13 cellular contexts compared by ENCODE assay signal in genomic region chr17:61323696-61324539, GRCh38.
A peak's percentile ranks its signal among the peaks of the same experiment; 100 is the strongest.
DNase-seq lines count a peak whose midpoint lies in the region; ATAC-seq and TF ChIP-seq lines count a peak whose summit lies in the region.
"Had no signal": no experiment of that assay in that cellular context is flagged by ENCODE, and none has a peak within 500 bp of the region (broad histone marks: within the 10 kb centered on the region; RNA-seq: fewer than 3 reads in every experiment).

No MANE protein-coding gene starts in this region.

- TF ChIP-seq POLR2A in HCT116 (IDR thresholded peaks at IDR 0.05; ENCODE audit: borderline replicate concordance, extremely low read depth, insufficient read depth, insufficient read length) = no peak
- TF ChIP-seq POLR2A in spleen (IDR thresholded peaks at IDR 0.05) = no peak

- 0 out of 2 replicates have a peak, but pooled peaks have one; percentile 5 for ATAC-seq in HCT116
- no peak for ATAC-seq in GM21360 (IDR thresholded peaks at IDR 0.05; ENCODE audit: unreplicated experiment)
- ATAC-seq: activated CD8-positive, alpha-beta memory T cell treated with anti-CD3 and anti-CD28 coated beads, Interleukin-2, amount 10 ng/mL, durations not matched to agents 7 days and 5 days; activated naive CD8-positive, alpha-beta T cell treated with anti-CD3 and anti-CD28 coated beads, Interleukin-2, amount 50 U/mL, for 24 hours; naive thymus-derived CD4-positive, alpha-beta T cell had no signal

- no peaks in the 10 kb centered on the region for H4K20me1 ChIP-seq in HCT116 (ENCODE audit: insufficient read depth)

- H3K79me2 ChIP-seq in HCT116 (ENCODE audit: insufficient read depth, low read length) = no peaks in the 10 kb centered on the region

- POLR2A ChIA-PET in HCT116 (lab: Charles Lee) = interaction anchor here (0.9 kb wide), 1 partner anchor 12 kb away, joined by 3 read pairs; no protein-coding TSS in a partner anchor

- DNase-seq in HCT116 (ENCODE audit: low read depth, low spot score) = no peak
- peak; percentile 56 for DNase-seq in choroid plexus epithelial cell (ENCODE audit: low read depth)
- peak; percentile 62 for DNase-seq in left kidney (ENCODE audit: low read depth, low spot score)
- DNase-seq in spleen = no peak
- DNase-seq in NCI-H2171 (lab: John Stamatoyannopoulos, UW) = no peak
- DNase-seq in GM19238 (ENCODE audit: insufficient read length, low spot score) = no peak
- no peak for DNase-seq in GM13976 (ENCODE audit: low spot score)
- DNase-seq: activated CD8-positive, alpha-beta memory T cell treated with anti-CD3 and anti-CD28 coated beads, Interleukin-2, amount 10 ng/mL, durations not matched to agents 7 days and 5 days; activated naive CD8-positive, alpha-beta T cell treated with anti-CD3 and anti-CD28 coated beads, Interleukin-2, amount 50 U/mL, for 24 hours; effector memory CD4-positive, alpha-beta T cell; naive thymus-derived CD4-positive, alpha-beta T cell; NCI-H446 had no signal

- H3K27me3 ChIP-seq in HCT116 (ENCODE audit: insufficient read depth, low read length) = no peaks in the 10 kb centered on the region
- no peaks in the 10 kb centered on the region for H3K27me3 ChIP-seq in spleen (replicated peaks in 1 of 7)

- peak overlapping the region; percentile 20 for H3K4me2 ChIP-seq in HCT116 (ENCODE audit: low read length)

- TF ChIP-seq CTCF in HCT116 (IDR thresholded peaks at IDR 0.05 in 2 of 3, conservative IDR thresholded peaks at IDR 0.05 in 1 of 3; ENCODE audit: borderline replicate concordance in 1 of 3, insufficient read depth in 1 of 3, low read depth in 2 of 3, low read length in 2 of 3) (no peak), choroid plexus epithelial cell (conservative IDR thresholded peaks at IDR 0.05; ENCODE audit: low read depth, low read length) (no peak), spleen (IDR thresholded peaks at IDR 0.05 in 8 of 11, conservative IDR thresholded peaks at IDR 0.05 in 3 of 11) (no peak), GM13976 (IDR thresholded peaks at IDR 0.05; ENCODE audit: borderline replicate concordance, control extremely low read depth, extremely low read depth, insufficient read depth, missing control alignments) (no peak)

- no peak overlapping the region for H2AFZ ChIP-seq in HCT116 (ENCODE audit: low read depth, low read length, poor library complexity, severe bottlenecking)

- H3K36me3 ChIP-seq in HCT116 (ENCODE audit: control insufficient read depth in 1 of 2, insufficient read depth in 2 of 2, low read length in 2 of 2) = no peaks in the 10 kb centered on the region
- no peaks in the 10 kb centered on the region for H3K36me3 ChIP-seq in spleen

- intact Hi-C loops in HCT116 (cut with micrococcal nuclease) = no loop called here
- intact Hi-C loops in spleen (cut with DNase I; ENCODE audit: low total_unique reads) = no loop called here

- H3K27ac ChIP-seq in HCT116 (ENCODE audit: low read depth, low read length) = no peak overlapping the region
- peak overlapping the region in 7 of 8 donors; percentile 34 to 74 (median 66) for H3K27ac ChIP-seq in spleen

- in situ Hi-C loops in GM13976 (cut with MboI; ENCODE audit: low sequenced_read_pairs, unreplicated experiment) = no loop called here

- H3K9me2 ChIP-seq in HCT116 (ENCODE audit: insufficient read depth) = no peaks in the 10 kb centered on the region

- BruUV-seq in HCT116 (replicated peaks; lab: Mats Ljungman, UMichigan) = no TSS peak

- 67 to 80% (median 74%) methylated on average over 13 of the region's 13 CpGs for WGBS in spleen, 5 donors

- H3K9me3 ChIP-seq in HCT116 (ENCODE audit: control insufficient read depth in 1 of 2, insufficient read depth in 1 of 2, low read depth in 1 of 2, low read length in 2 of 2) = no peaks in the 10 kb centered on the region
- no peaks in the 10 kb centered on the region for H3K9me3 ChIP-seq in spleen

- no peak for TF ChIP-seq RAD21 in HCT116 (IDR thresholded peaks at IDR 0.05; ENCODE audit: low read depth)

- CTCF ChIA-PET in HCT116 (lab: Charles Lee) = no interaction called here

- no peak overlapping the region for H3K4me3 ChIP-seq in HCT116 (replicated peaks in 1 of 2; ENCODE audit: low read depth in 1 of 2, low read length in 2 of 2)
- H3K4me3 ChIP-seq in choroid plexus epithelial cell (ENCODE audit: low read depth, low read length) = no peak overlapping the region
- no peak overlapping the region for H3K4me3 ChIP-seq in spleen

- H3K4me1 ChIP-seq in HCT116 (ENCODE audit: control insufficient read depth in 1 of 2, insufficient read depth in 2 of 2, low read length in 2 of 2) (peaks cover 7 to 16% of the 10 kb centered on the region in 2 experiments; a peak in 3 of 4 replicates), spleen (peaks cover 0 to 28% (median 5%) of the 10 kb centered on the region in 6 donors)

- no peak overlapping the region for H3K9ac ChIP-seq in HCT116 (ENCODE audit: low read length)

- RAD21 ChIA-PET in HCT116 (lab: Charles Lee; ENCODE audit: low non-redundant PET in 1 of 2, low total read pairs in 2 of 2, uncharacterized antibody in 2 of 2, unreplicated experiment in 2 of 2) = no interaction called here

TF ChIP-seq in HCT116, 20 proteins besides CTCF, POLR2A, EP300 and RAD21:
- TF ChIP-seq SRF (IDR thresholded peaks at IDR 0.05; ENCODE audit: low read depth) = no peak
- TF ChIP-seq FOSL1 (IDR thresholded peaks at IDR 0.05; ENCODE audit: low read depth) = no peak
- no peak for TF ChIP-seq EZH2 (IDR thresholded peaks at IDR 0.05)
- no peak for TF ChIP-seq ATF3 (IDR thresholded peaks at IDR 0.05)
- no peak for TF ChIP-seq JUND (IDR thresholded peaks at IDR 0.05)
- no peak for TF ChIP-seq EZH2phosphoT487 (IDR thresholded peaks at IDR 0.05; ENCODE audit: borderline replicate concordance)
- TF ChIP-seq ZNF274 (IDR thresholded peaks at IDR 0.05; ENCODE audit: low read depth, low read length) = no peak
- no peak for TF ChIP-seq ELF1 (IDR thresholded peaks at IDR 0.05; ENCODE audit: borderline replicate concordance, low read depth)
- TF ChIP-seq YY1 (IDR thresholded peaks at IDR 0.05; ENCODE audit: extremely low read depth, insufficient replicate concordance, low read depth, low read length) = no peak
- no peak for TF ChIP-seq REST (IDR thresholded peaks at IDR 0.05; ENCODE audit: low read depth)
- no peak for TF ChIP-seq TCF7L2 (IDR thresholded peaks at IDR 0.05; ENCODE audit: borderline replicate concordance, extremely low read depth, insufficient read depth, insufficient read length)
- TF ChIP-seq, protein P1, sequence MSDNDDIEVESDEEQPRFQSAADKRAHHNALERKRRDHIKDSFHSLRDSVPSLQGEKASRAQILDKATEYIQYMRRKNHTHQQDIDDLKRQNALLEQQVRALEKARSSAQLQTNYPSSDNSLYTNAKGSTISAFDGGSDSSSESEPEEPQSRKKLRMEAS (IDR thresholded peaks at IDR 0.05) = no peak
- TF ChIP-seq SP1 (IDR thresholded peaks at IDR 0.05; ENCODE audit: low read depth) = no peak
- no peak for TF ChIP-seq CEBPB (IDR thresholded peaks at IDR 0.05; ENCODE audit: low read depth)
- no peak for TF ChIP-seq POLR2AphosphoS5 (IDR thresholded peaks at IDR 0.05; ENCODE audit: low read depth, low read length)
- TF ChIP-seq SIN3A (IDR thresholded peaks at IDR 0.05; ENCODE audit: low read depth) = no peak

Comparison
In these comparisons a context has a peak if more than half of its experiments do, and no peak if none do; other contexts are left out.
1. DNase-seq: peak in choroid plexus epithelial cell (single experiment) and left kidney (single experiment); none in HCT116 (single experiment), spleen (single experiment), NCI-H2171 (single experiment), GM19238 (single experiment) and GM13976 (single experiment).